Comparison of ENCODE assay signal across 15 cellular contexts in the genomic region with DNA sequence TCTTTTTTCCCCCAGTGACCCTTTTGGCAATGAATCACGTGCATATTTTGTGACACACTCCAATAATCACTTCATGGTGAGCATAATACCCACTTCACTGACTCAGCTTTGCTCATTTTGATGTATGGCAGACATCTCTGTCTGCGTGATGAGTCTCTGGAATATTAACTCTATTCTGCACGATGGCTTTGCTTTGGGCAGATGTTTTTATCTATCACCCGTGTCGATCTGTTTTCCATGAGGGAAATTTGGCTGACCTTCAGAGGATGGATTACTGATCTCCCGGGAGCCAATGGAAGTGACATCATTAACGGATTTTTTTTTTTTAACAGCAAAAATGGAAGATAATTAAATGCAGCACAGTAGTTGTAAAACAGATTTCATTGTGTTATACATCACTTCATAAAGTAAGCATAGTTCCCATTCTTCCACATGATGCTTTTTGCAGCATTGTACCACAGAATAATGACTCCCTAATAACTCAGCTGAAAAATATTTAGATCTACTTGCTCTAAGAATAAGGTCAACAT. TPM values are rescaled to one million over a fixed set of nuclear protein-coding genes. Genes with fewer than 3 reads are reported as not detected.
A peak's percentile ranks its signal among the peaks of the same experiment; 100 is the strongest.
DNase-seq lines count a peak whose midpoint lies in the region; ATAC-seq and TF ChIP-seq lines count a peak whose summit lies in the region.
"Had no signal": no experiment of that assay in that cellular context is flagged by ENCODE, and none has a peak within 500 bp of the region (broad histone marks: within the 10 kb centered on the region; RNA-seq: fewer than 3 reads in every experiment).

No MANE protein-coding gene starts in this region.

- POLR2A ChIA-PET in AG04450 (lab: Yijun Ruan, JAX) (interaction anchor here (0.8 to 1.3 kb wide), 5 partner anchors 11 to 196 kb away, joined by 3 to 4 read pairs (median 3); no protein-coding TSS in a partner anchor), T-cell (lab: Charles Lee) (no interaction called here)

- H3K27me3 ChIP-seq in AG04450 (ENCODE audit: control insufficient read depth, insufficient read depth, low read length) = no peaks in the 10 kb centered on the region
- H3K27me3 ChIP-seq: vagina had no signal

- H3K9me3 ChIP-seq in AG04450 (ENCODE audit: control insufficient read depth, insufficient read depth, low read length) = no peaks in the 10 kb centered on the region
- H3K9me3 ChIP-seq: vagina had no signal

- no peak for ATAC-seq in T-cell (replicated peaks in 1 of 4)
- no peak for ATAC-seq in GM18517 (IDR thresholded peaks at IDR 0.05; ENCODE audit: unreplicated experiment)
- no peak for ATAC-seq in GM21526 (IDR thresholded peaks at IDR 0.05; ENCODE audit: low FRiP score, unreplicated experiment)

- H3K4me3 ChIP-seq in AG04450 (ENCODE audit: low read depth, low read length) = no peak overlapping the region
- H3K4me3 ChIP-seq: coronary artery, vagina had no signal

- DNase-seq in AG04450 (ENCODE audit: low read depth, low spot score) = peak; percentile 52
- peak; percentile 87 for DNase-seq in ELR (ENCODE audit: low read depth)
- no peak for DNase-seq in T-cell
- DNase-seq in hepatic stellate cell (ENCODE audit: low spot score) = peak; percentile 18
- no peak for DNase-seq in activated naive CD4-positive, alpha-beta T cell treated with anti-CD3 and anti-CD28 coated beads for 36 hours
- DNase-seq in occipital lobe (lab: John Stamatoyannopoulos, UW) = no peak
- DNase-seq: activated CD4-positive, alpha-beta T cell treated with anti-CD3 and anti-CD28 coated beads, Interleukin-2, amount 50 U/mL, for 1 hour; activated naive CD4-positive, alpha-beta T cell treated with anti-CD3 and anti-CD28 coated beads, Interleukin-2, amount 50 U/mL, for 16 hours; foreskin melanocyte; GOT3 had no signal

- CTCF ChIA-PET in AG04450 (lab: Charles Lee) = interaction anchor here (0.6 to 3.6 kb wide), 5 partner anchors 191 to 246 kb away, joined by 3 to 13 read pairs (median 4); no protein-coding TSS in a partner anchor
- CTCF ChIA-PET in T-cell (lab: Charles Lee) = no interaction called here
- CTCF ChIA-PET in activated naive CD4-positive, alpha-beta T cell treated with anti-CD3 and anti-CD28 coated beads for 36 hours (lab: Charles Lee) = interaction anchor here (0.8 kb wide), 1 partner anchor 9 kb away, joined by 3 read pairs; no protein-coding TSS in a partner anchor

- intact Hi-C loops in activated naive CD4-positive, alpha-beta T cell treated with anti-CD3 and anti-CD28 coated beads for 36 hours (cut with micrococcal nuclease) = no loop called here

- peaks cover 47 to 89% (median 81%) of the 10 kb centered on the region in 3 donors for H3K4me1 Mint-ChIP-seq in T-cell
- peaks cover 44% of the 10 kb centered on the region for H3K4me1 Mint-ChIP-seq in activated naive CD4-positive, alpha-beta T cell treated with anti-CD3 and anti-CD28 coated beads for 36 hours (ENCODE audit: low read depth)

- peak overlapping the region; percentile 62 for H3K27ac ChIP-seq in AG04450 (ENCODE audit: low read depth, low read length)
- H3K27ac ChIP-seq: C4-2B, coronary artery, vagina had no signal

- H3K27ac Mint-ChIP-seq in T-cell = peak overlapping the region; percentile 80 to 84
- H3K27ac Mint-ChIP-seq in activated naive CD4-positive, alpha-beta T cell treated with anti-CD3 and anti-CD28 coated beads for 36 hours = no peak overlapping the region

- no peak for TF ChIP-seq CTCF in AG04450 (IDR thresholded peaks at IDR 0.05; ENCODE audit: low read depth, low read length)

- no peaks in the 10 kb centered on the region for H3K9me3 Mint-ChIP-seq in T-cell
- no peaks in the 10 kb centered on the region for H3K9me3 Mint-ChIP-seq in activated naive CD4-positive, alpha-beta T cell treated with anti-CD3 and anti-CD28 coated beads for 36 hours

- H3K4me3 Mint-ChIP-seq in T-cell = no peak overlapping the region
- no peak overlapping the region for H3K4me3 Mint-ChIP-seq in activated naive CD4-positive, alpha-beta T cell treated with anti-CD3 and anti-CD28 coated beads for 36 hours

- no peaks in the 10 kb centered on the region for H3K27me3 Mint-ChIP-seq in T-cell
- no peaks in the 10 kb centered on the region for H3K27me3 Mint-ChIP-seq in activated naive CD4-positive, alpha-beta T cell treated with anti-CD3 and anti-CD28 coated beads for 36 hours (ENCODE audit: low read depth)

- peaks cover 58% of the 10 kb centered on the region for H3K36me3 Mint-ChIP-seq in T-cell
- H3K36me3 Mint-ChIP-seq in activated naive CD4-positive, alpha-beta T cell treated with anti-CD3 and anti-CD28 coated beads for 36 hours (ENCODE audit: low read depth) = peaks cover 38% of the 10 kb centered on the region

RNA-seq across cellular contexts. Expression of a gene that starts 29.8 kb away (rescaled TPM):
- 231 and 245 TPM in 2 replicates for polyA plus RNA-seq in AG04450 (2011; rRNA removed)
- 236 and 266 TPM in 2 replicates for polyA minus RNA-seq in AG04450 (2011; rRNA and poly(A)+ RNA removed)
- 10 to 100 TPM; 30.0 to 60.3 (median 37.6) TPM for total RNA-seq in T-cell
- 1 to 10 TPM; 8.5 to 9.4 TPM for total RNA-seq in activated naive CD4-positive, alpha-beta T cell treated with anti-CD3 and anti-CD28 coated beads for 36 hours
- 25.3 TPM for total RNA-seq in occipital lobe

Comparison
In these comparisons a context has a peak if more than half of its experiments do, and no peak if none do; other contexts are left out.
1. DNase-seq: peak in AG04450 (single experiment), ELR (single experiment) and hepatic stellate cell (single experiment); none in T-cell (0 of 34), activated naive CD4-positive, alpha-beta T cell treated with anti-CD3 and anti-CD28 coated beads for 36 hours (single experiment) and occipital lobe (single experiment).
2. CTCF ChIA-PET loops: an anchor here in AG04450 (0.6 to 3.6 kb wide) and activated naive CD4-positive, alpha-beta T cell treated with anti-CD3 and anti-CD28 coated beads for 36 hours (0.8 kb wide); none called in T-cell.